In genomic region chr2:39587641-39588040, GRCh38 we compare ENCODE assay signal across 39 cellular contexts.
"Had no signal": no experiment of that assay in that cellular context is flagged by ENCODE, and none has a peak within 500 bp of the region (broad histone marks: within the 10 kb centered on the region; RNA-seq: fewer than 3 reads in every experiment).

No MANE protein-coding gene starts in this region.

- H3K4me3 ChIP-seq: adrenal gland, ascending aorta, body of pancreas, breast epithelium, cardiac muscle cell had no signal

- H3K9me3 ChIP-seq: adrenal gland, ascending aorta, body of pancreas, breast epithelium had no signal

- H3K27me3 ChIP-seq: adrenal gland, ascending aorta, body of pancreas, brain microvascular endothelial cell, breast epithelium, cardiac muscle cell had no signal

- H3K9me3 Mint-ChIP-seq: activated naive CD4-positive, alpha-beta T cell treated with anti-CD3 and anti-CD28 coated beads, Interleukin-2, amount 50 U/mL, for 72 hours; activated T-cell treated with anti-CD3 and anti-CD28 coated beads, Interleukin-2, amount 50 U/mL, for 72 hours; activated T-helper 1 cell treated with anti-CD3 and anti-CD28 coated beads, Interleukin-12 subunit alpha, Interleukin-12 subunit beta, Interleukin-2, Interleukin-4 antibody, amounts not matched to agents 30 ng/mL and 10 ng/mL and 1 ng/mL, durations not matched to agents 14 hours and 24 hours and 36 hours; activated T-helper 17 cell treated with anti-CD3 and anti-CD28 coated beads, Interleukin-2, amount 50 U/mL, for 72 hours; central memory CD8-positive, alpha-beta T cell had no signal

- H3K4me1 Mint-ChIP-seq: activated naive CD4-positive, alpha-beta T cell treated with anti-CD3 and anti-CD28 coated beads, Interleukin-2, amount 10 ng/mL, durations not matched to agents 7 days and 5 days; activated naive CD4-positive, alpha-beta T cell treated with anti-CD3 and anti-CD28 coated beads, Interleukin-2, amount 50 U/mL, for 24 hours; activated naive CD8-positive, alpha-beta T cell treated with anti-CD3 and anti-CD28 coated beads for 36 hours; activated naive CD8-positive, alpha-beta T cell treated with anti-CD3 and anti-CD28 coated beads, Interleukin-2, amount 10 ng/mL, durations not matched to agents 7 days and 5 days; activated naive CD8-positive, alpha-beta T cell treated with anti-CD3 and anti-CD28 coated beads, Interleukin-2, amount 50 U/mL, for 24 hours; activated T-helper 17 cell treated with anti-CD3 and anti-CD28 coated beads, Interleukin-2, amount 50 U/mL, for 72 hours; central memory CD8-positive, alpha-beta T cell had no signal

- H3K4me1 ChIP-seq: adrenal gland, ascending aorta, body of pancreas, breast epithelium had no signal

- H3K36me3 Mint-ChIP-seq: activated naive CD4-positive, alpha-beta T cell treated with anti-CD3 and anti-CD28 coated beads, Interleukin-2, amount 10 ng/mL, durations not matched to agents 7 days and 5 days; activated naive CD4-positive, alpha-beta T cell treated with anti-CD3 and anti-CD28 coated beads, Interleukin-2, amount 50 U/mL, for 72 hours; activated naive CD8-positive, alpha-beta T cell; activated naive CD8-positive, alpha-beta T cell treated with anti-CD3 and anti-CD28 coated beads for 36 hours; activated naive CD8-positive, alpha-beta T cell treated with anti-CD3 and anti-CD28 coated beads, Interleukin-2, amount 10 ng/mL, durations not matched to agents 7 days and 5 days had no signal

- H3K36me3 ChIP-seq: adrenal gland, ascending aorta, brain microvascular endothelial cell, breast epithelium, cardiac muscle cell had no signal

- DNase-seq: activated effector memory CD4-positive, alpha-beta T cell treated with anti-CD3 and anti-CD28 coated beads, Interleukin-2, amount 50 U/mL, for 16 hours; activated effector memory CD4-positive, alpha-beta T cell treated with Interleukin-2 at 50 U/mL for 16 hours; activated gamma-delta T cell; activated gamma-delta T cell treated with Interleukin-2 at 50 U/mL for 16 hours; activated naive CD4-positive, alpha-beta T cell; activated naive CD4-positive, alpha-beta T cell treated with anti-CD3 and anti-CD28 coated beads for 36 hours; activated naive CD4-positive, alpha-beta T cell treated with anti-CD3 and anti-CD28 coated beads, Interleukin-2, amount 10 ng/mL, durations not matched to agents 7 days and 5 days; activated naive CD4-positive, alpha-beta T cell treated with anti-CD3 and anti-CD28 coated beads, Interleukin-2, amount 50 U/mL, for 16 hours; activated naive CD4-positive, alpha-beta T cell treated with Interleukin-2 at 50 U/mL for 16 hours; activated naive CD8-positive, alpha-beta T cell treated with anti-CD3 and anti-CD28 coated beads for 36 hours; activated naive CD8-positive, alpha-beta T cell treated with anti-CD3 and anti-CD28 coated beads, Interleukin-2, amount 10 ng/mL, durations not matched to agents 7 days and 5 days; activated naive CD8-positive, alpha-beta T cell treated with anti-CD3 and anti-CD28 coated beads, Interleukin-2, amount 50 U/mL, for 24 hours; activated T-cell treated with anti-CD3 and anti-CD28 coated beads for 4 hours; activated T-cell treated with anti-CD3 and anti-CD28 coated beads, Interleukin-2, amount 50 U/mL, for 1 hour; activated T-cell treated with anti-CD3 and anti-CD28 coated beads, Interleukin-2, amount 50 U/mL, for 24 hours; activated T-cell treated with anti-CD3 and anti-CD28 coated beads, Interleukin-2, amount 50 U/mL, for 4 hours; activated T-cell treated with anti-CD3 and anti-CD28 coated beads, Interleukin-2, amount 50 U/mL, for 48 hours; activated T-cell treated with anti-CD3 and anti-CD28 coated beads, Interleukin-2, amount 50 U/mL, for 72 hours; adrenal gland; amniotic stem cell; amygdala; anterior cingulate cortex; aorta; body of pancreas; brain microvascular endothelial cell; caudate nucleus; central memory CD4-positive, alpha-beta T cell; cerebellar nuclear complex had no signal

- H3K27ac Mint-ChIP-seq: activated naive CD4-positive, alpha-beta T cell treated with anti-CD3 and anti-CD28 coated beads for 36 hours; activated naive CD4-positive, alpha-beta T cell treated with anti-CD3 and anti-CD28 coated beads, Interleukin-2, amount 10 ng/mL, durations not matched to agents 7 days and 5 days; activated naive CD4-positive, alpha-beta T cell treated with anti-CD3 and anti-CD28 coated beads, Interleukin-2, amount 50 U/mL, for 24 hours; activated naive CD4-positive, alpha-beta T cell treated with anti-CD3 and anti-CD28 coated beads, Interleukin-2, amount 50 U/mL, for 72 hours; activated naive CD8-positive, alpha-beta T cell; activated naive CD8-positive, alpha-beta T cell treated with anti-CD3 and anti-CD28 coated beads for 36 hours; activated naive CD8-positive, alpha-beta T cell treated with anti-CD3 and anti-CD28 coated beads, Interleukin-2, amount 10 ng/mL, durations not matched to agents 7 days and 5 days; activated naive CD8-positive, alpha-beta T cell treated with anti-CD3 and anti-CD28 coated beads, Interleukin-2, amount 50 U/mL, for 24 hours; activated T-cell treated with anti-CD3 and anti-CD28 coated beads, Interleukin-2, amount 50 U/mL, for 24 hours; activated T-helper 1 cell treated with anti-CD3 and anti-CD28 coated beads, Interleukin-12 subunit alpha, Interleukin-12 subunit beta, Interleukin-2, Interleukin-4 antibody, amounts not matched to agents 30 ng/mL and 10 ng/mL and 1 ng/mL, durations not matched to agents 14 hours and 24 hours and 36 hours; activated T-helper 17 cell treated with anti-CD3 and anti-CD28 coated beads, Interleukin-2, amount 50 U/mL, for 72 hours; activated T-helper 2 cell treated with anti-CD3 and anti-CD28 coated beads, Interferon-gamma antibody, Interleukin-2, Interleukin-4, amounts not matched to agents 10 μg/mL and 5 μg/mL and 100 μg/mL, durations not matched to agents 14 hours and 24 hours and 36 hours; brain had no signal

- H3K27me3 Mint-ChIP-seq: activated naive CD8-positive, alpha-beta T cell treated with anti-CD3 and anti-CD28 coated beads for 36 hours; activated naive CD8-positive, alpha-beta T cell treated with anti-CD3 and anti-CD28 coated beads, Interleukin-2, amount 10 ng/mL, durations not matched to agents 7 days and 5 days; activated naive CD8-positive, alpha-beta T cell treated with anti-CD3 and anti-CD28 coated beads, Interleukin-2, amount 50 U/mL, for 24 hours; brain had no signal

- H3K27ac ChIP-seq: adrenal gland, ascending aorta, body of pancreas, brain microvascular endothelial cell, breast epithelium, cardiac muscle cell had no signal

- H3K4me3 Mint-ChIP-seq: activated naive CD4-positive, alpha-beta T cell treated with anti-CD3 and anti-CD28 coated beads for 36 hours; activated naive CD4-positive, alpha-beta T cell treated with anti-CD3 and anti-CD28 coated beads, Interleukin-2, amount 10 ng/mL, durations not matched to agents 7 days and 5 days; activated naive CD4-positive, alpha-beta T cell treated with anti-CD3 and anti-CD28 coated beads, Interleukin-2, amount 50 U/mL, for 24 hours; activated naive CD8-positive, alpha-beta T cell; activated naive CD8-positive, alpha-beta T cell treated with anti-CD3 and anti-CD28 coated beads for 36 hours; activated naive CD8-positive, alpha-beta T cell treated with anti-CD3 and anti-CD28 coated beads, Interleukin-2, amount 10 ng/mL, durations not matched to agents 7 days and 5 days; activated naive CD8-positive, alpha-beta T cell treated with anti-CD3 and anti-CD28 coated beads, Interleukin-2, amount 50 U/mL, for 24 hours; activated T-cell treated with anti-CD3 and anti-CD28 coated beads, Interleukin-2, amount 50 U/mL, for 24 hours; activated T-cell treated with anti-CD3 and anti-CD28 coated beads, Interleukin-2, amount 50 U/mL, for 4 hours; activated T-cell treated with anti-CD3 and anti-CD28 coated beads, Interleukin-2, amount 50 U/mL, for 72 hours; activated T-helper 1 cell treated with anti-CD3 and anti-CD28 coated beads, Interleukin-12 subunit alpha, Interleukin-12 subunit beta, Interleukin-2, Interleukin-4 antibody, amounts not matched to agents 30 ng/mL and 10 ng/mL and 1 ng/mL, durations not matched to agents 14 hours and 24 hours and 36 hours; activated T-helper 17 cell treated with anti-CD3 and anti-CD28 coated beads, Interleukin-2, amount 50 U/mL, for 72 hours; brain; central memory CD8-positive, alpha-beta T cell had no signal

- ATAC-seq: activated naive CD4-positive, alpha-beta T cell treated with anti-CD3 and anti-CD28 coated beads, Interleukin-2, amount 50 U/mL, for 72 hours; activated naive CD8-positive, alpha-beta T cell treated with anti-CD3 and anti-CD28 coated beads, Interleukin-2, amount 50 U/mL, for 24 hours; activated T-cell treated with anti-CD3 and anti-CD28 coated beads, Interleukin-2, amount 50 U/mL, for 4 hours; activated T-cell treated with anti-CD3 and anti-CD28 coated beads, Interleukin-2, amount 50 U/mL, for 72 hours; activated T-helper 17 cell treated with anti-CD3 and anti-CD28 coated beads, Interleukin-2, amount 50 U/mL, for 72 hours; body of pancreas had no signal
